8 cellular contexts compared by ENCODE assay signal in genomic region chr10:97736403-97736901, GRCh38. TPM values are rescaled to one million over a fixed set of nuclear protein-coding genes. Genes with fewer than 3 reads are reported as not detected.
DNase-seq lines count a peak whose midpoint lies in the region; ATAC-seq, FAIRE-seq and TF ChIP-seq lines count a peak whose summit lies in the region.

No MANE protein-coding gene starts in this region.

- TF ChIP-seq CTCF in SK-N-SH (IDR thresholded peaks at IDR 0.05) (no peak), heart right ventricle (IDR thresholded peaks at IDR 0.05) (no peak)

- no peaks in the 10 kb centered on the region for H3F3A ChIP-seq in SK-N-SH (replicated peaks; ENCODE audit: insufficient read depth)

- peak overlapping the region; percentile 83 for H2AFZ ChIP-seq in SK-N-SH (ENCODE audit: low read depth)

- H3K4me1 ChIP-seq in SK-N-SH (ENCODE audit: control insufficient read depth in 1 of 2, insufficient read depth in 2 of 2, low read depth in 1 of 2, low read length in 1 of 2) (peaks cover 0 to 15% of the 10 kb centered on the region in 2 experiments; a peak in 2 of 4 replicates), heart right ventricle (peaks cover 3 to 33% (median 18%) of the 10 kb centered on the region in 9 donors)

- no peak for TF ChIP-seq RAD21 in SK-N-SH (IDR thresholded peaks at IDR 0.05; ENCODE audit: low read length)

- H4K20me1 ChIP-seq in SK-N-SH (ENCODE audit: insufficient read depth), result peaks cover 20% of the 10 kb centered on the region

- H3K9me2 ChIP-seq in SK-N-SH, result no peaks in the 10 kb centered on the region

- ATAC-seq in GM18867 (IDR thresholded peaks at IDR 0.05; ENCODE audit: unreplicated experiment), result peak; percentile 25
- ATAC-seq in HG02884 (IDR thresholded peaks at IDR 0.05; ENCODE audit: unreplicated experiment), result peak; percentile 26
- ATAC-seq in heart right ventricle, result peak; percentile 6 to 34 (median 24)
- ATAC-seq in stimulated activated naive B cell treated with anti-CD40 and anti-IgM and Interleukin-4, amounts not matched to agents 10 μg/mL and 1 μg/mL and 100 μg/mL, for 72 hours (replicated peaks), result peak; percentile 36 to 40

- H3K4me3 Mint-ChIP-seq in stimulated activated naive B cell treated with anti-CD40 and anti-IgM and Interleukin-4, amounts not matched to agents 10 μg/mL and 1 μg/mL and 100 μg/mL, for 72 hours, result peak overlapping the region; percentile 92 to 94

- intact Hi-C loops in heart right ventricle (cut with DNase I), result loop anchor here in 3 of 10 donors (2.0 to 5.0 kb wide), 3 partner anchors 49 to 334 kb away; partner anchors contain the start of genes AVPI1 (in 3 of the 3) and RRP12 (in 1 of the 3)

- 79% methylated on average over 13 of the region's 13 CpGs for WGBS in SK-N-SH (ENCODE audit: low lambda C conversion rate)
- WGBS in heart right ventricle, 2 donors, result 68 to 74% methylated on average over 13 of the region's 13 CpGs

- POLR2A ChIA-PET in SK-N-SH (lab: Yijun Ruan, JAX), result interaction anchor here (0.8 to 1.8 kb wide), 2 partner anchors 22 to 49 kb away, joined by 4 to 5 read pairs; partner anchors contain the start of gene AVPI1

- H3K27ac Mint-ChIP-seq in stimulated activated naive B cell treated with anti-CD40 and anti-IgM and Interleukin-4, amounts not matched to agents 10 μg/mL and 1 μg/mL and 100 μg/mL, for 72 hours, result peak overlapping the region; percentile 97

- H3K36me3 Mint-ChIP-seq in stimulated activated naive B cell treated with anti-CD40 and anti-IgM and Interleukin-4, amounts not matched to agents 10 μg/mL and 1 μg/mL and 100 μg/mL, for 72 hours, result peaks cover 22 to 38% of the 10 kb centered on the region in 2 donors

- H3K9me3 Mint-ChIP-seq in stimulated activated naive B cell treated with anti-CD40 and anti-IgM and Interleukin-4, amounts not matched to agents 10 μg/mL and 1 μg/mL and 100 μg/mL, for 72 hours, result peaks cover 4 to 8% of the 10 kb centered on the region in 2 donors

- peak overlapping the region in 1 of 2 experiments; percentile 61; a peak in 2 of 4 replicates for H3K27ac ChIP-seq in SK-N-SH (ENCODE audit: low read depth in 2 of 2, low read length in 1 of 2)
- H3K27ac ChIP-seq in heart right ventricle, result peak overlapping the region; percentile 49 to 96 (median 94)

- H3K36me3 ChIP-seq in SK-N-SH (replicated peaks in 1 of 2; ENCODE audit: control insufficient read depth in 1 of 2, insufficient read depth in 2 of 2, low read length in 1 of 2) (peaks cover 18 to 19% of the 10 kb centered on the region in 2 experiments), heart right ventricle (peaks cover 0 to 31% (median 6%) of the 10 kb centered on the region in 9 donors)

- peaks cover 44 to 49% of the 10 kb centered on the region in 2 donors for H3K4me1 Mint-ChIP-seq in stimulated activated naive B cell treated with anti-CD40 and anti-IgM and Interleukin-4, amounts not matched to agents 10 μg/mL and 1 μg/mL and 100 μg/mL, for 72 hours

- no peaks in the 10 kb centered on the region for H3K27me3 Mint-ChIP-seq in stimulated activated naive B cell treated with anti-CD40 and anti-IgM and Interleukin-4, amounts not matched to agents 10 μg/mL and 1 μg/mL and 100 μg/mL, for 72 hours

- H3K4me2 ChIP-seq in SK-N-SH, result no peak overlapping the region

- H3K4me3 ChIP-seq in SK-N-SH (ENCODE audit: low read depth in 2 of 2, low read length in 1 of 2) (peak overlapping the region in 1 of 2 experiments; percentile 94; a peak in 1 of 4 replicates), heart right ventricle (peak overlapping the region in 8 of 10 donors; percentile 65 to 96 (median 89))

- TF ChIP-seq EP300 in SK-N-SH (IDR thresholded peaks at IDR 0.05; ENCODE audit: borderline replicate concordance in 1 of 2, low read depth in 1 of 2, low read length in 1 of 2), result no peak; a peak in 1 of 4 replicates

- no peak for DNase-seq in SK-N-SH
- no peak for DNase-seq in heart right ventricle
- DNase-seq in stimulated activated naive B cell treated with anti-CD40 and anti-IgM and Interleukin-4, amounts not matched to agents 10 μg/mL and 1 μg/mL and 100 μg/mL, for 72 hours, result no peak
- DNase-seq in NCI-H524 (lab: John Stamatoyannopoulos, UW), result no peak
- DNase-seq in GM19239 (ENCODE audit: insufficient read length, low spot score), result no peak
- DNase-seq in amygdala (lab: John Stamatoyannopoulos, UW), result no peak

- H3K9me3 ChIP-seq in SK-N-SH (no peaks in the 10 kb centered on the region), heart right ventricle (no peaks in the 10 kb centered on the region)

- H3K27me3 ChIP-seq in SK-N-SH (ENCODE audit: insufficient read depth) (no peaks in the 10 kb centered on the region), heart right ventricle (no peaks in the 10 kb centered on the region)

- peaks cover 44% of the 10 kb centered on the region for H3K79me2 ChIP-seq in SK-N-SH (ENCODE audit: insufficient read depth)

- no peak overlapping the region for H3K9ac ChIP-seq in SK-N-SH

- FAIRE-seq in GM19239 (lab: Jason Lieb, UNC), result no peak

- CTCF ChIA-PET in SK-N-SH (lab: Yijun Ruan, JAX), result interaction anchor here (0.9 to 15.2 kb wide), 7 partner anchors 11 to 309 kb away, joined by 3 to 687 read pairs (median 6); partner anchors contain the start of genes AVPI1 and MARVELD1

TF ChIP-seq in SK-N-SH, 30 proteins besides CTCF, POLR2A, EP300 and RAD21 (continues in another document):
- TF ChIP-seq TCF12 (IDR thresholded peaks at IDR 0.05), result no peak
- no peak for TF ChIP-seq MXI1 (IDR thresholded peaks at IDR 0.05; ENCODE audit: low read depth, low read length)
- TF ChIP-seq ELF1 (IDR thresholded peaks at IDR 0.05), result no peak
- no peak for TF ChIP-seq PBX3 (IDR thresholded peaks at IDR 0.05)
- no peak for TF ChIP-seq REST (IDR thresholded peaks at IDR 0.05; ENCODE audit: low read depth, low read length)
- no peak for TF ChIP-seq NRF1 (IDR thresholded peaks at IDR 0.05; ENCODE audit: low read depth, low read length)

RNA-seq across cellular contexts. Expression of gene ZFYVE27, which starts 0.5 kb away (rescaled TPM):
- polyA plus RNA-seq in SK-N-SH (2012; rRNA removed), result 30.5 and 44.3 TPM in 2 replicates
- polyA plus RNA-seq in SK-N-SH (2012; cell fraction: cytosol; rRNA removed), result 15.5 and 22.6 TPM in 2 replicates
- 111 and 122 TPM in 2 replicates for polyA plus RNA-seq in SK-N-SH (2012; cell fraction: nucleus; rRNA removed)
- total RNA-seq in heart right ventricle, result 10 to 100 TPM in 8 of 10 donors, 1 to 10 TPM in 2; 7.5 to 16.0 (median 11.8) TPM
- polyA plus RNA-seq in heart right ventricle, result 10 to 100 TPM; 10.2 to 17.6 TPM

RNA-seq across cellular contexts. Expression of gene MARVELD1, which starts 22.9 kb away (rescaled TPM):
- polyA plus RNA-seq in SK-N-SH (2012; rRNA removed) (53.0 and 53.8 TPM in 2 replicates), heart right ventricle (10 to 100 TPM in 1 of 2 donors, 1 to 10 TPM in 1; 5.0 to 11.9 TPM)
- 58.5 and 71.1 TPM in 2 replicates for polyA plus RNA-seq in SK-N-SH (2012; cell fraction: cytosol; rRNA removed)
- polyA plus RNA-seq in SK-N-SH (2012; cell fraction: nucleus; rRNA removed), result 47.6 and 49.7 TPM in 2 replicates
- total RNA-seq in heart right ventricle, result 10 to 100 TPM in 1 of 10 donors, 1 to 10 TPM in 9; 2.8 to 10.2 (median 5.8) TPM

RNA-seq across cellular contexts. Expression of gene SFRP5, which starts 35.3 kb away (rescaled TPM):
- polyA plus RNA-seq in SK-N-SH (2012; rRNA removed) (not detected in 2 replicates), heart right ventricle (1 to 10 TPM in 1 of 2 donors, under 1 TPM in 1; 0.42 to 1.9 TPM)
- 0.01 TPM in 1 of 2 replicates, not detected in the other for polyA plus RNA-seq in SK-N-SH (2012; cell fraction: cytosol; rRNA removed)
- not detected in 2 replicates for polyA plus RNA-seq in SK-N-SH (2012; cell fraction: nucleus; rRNA removed)
- total RNA-seq in heart right ventricle, result 1 to 10 TPM in 4 of 10 donors, under 1 TPM in 4, not detected in 2; 0.19 to 4.3 (median 1.0) TPM

RNA-seq across cellular contexts. Expression of gene AVPI1, which starts 49.4 kb away (rescaled TPM):
- 6.3 and 7.0 TPM in 2 replicates for polyA plus RNA-seq in SK-N-SH (2012; rRNA removed)
- 4.0 and 5.0 TPM in 2 replicates for polyA plus RNA-seq in SK-N-SH (2012; cell fraction: cytosol; rRNA removed)
- 5.3 and 6.3 TPM in 2 replicates for polyA plus RNA-seq in SK-N-SH (2012; cell fraction: nucleus; rRNA removed)
- total RNA-seq in heart right ventricle, result 10 to 100 TPM in 3 of 10 donors, 1 to 10 TPM in 7; 6.5 to 12.9 (median 9.1) TPM
- 10 to 100 TPM in 1 of 2 donors, 1 to 10 TPM in 1; 5.3 to 41.0 TPM for polyA plus RNA-seq in heart right ventricle
